Comparison of ENCODE assay signal across 11 cellular contexts in the genomic region with DNA sequence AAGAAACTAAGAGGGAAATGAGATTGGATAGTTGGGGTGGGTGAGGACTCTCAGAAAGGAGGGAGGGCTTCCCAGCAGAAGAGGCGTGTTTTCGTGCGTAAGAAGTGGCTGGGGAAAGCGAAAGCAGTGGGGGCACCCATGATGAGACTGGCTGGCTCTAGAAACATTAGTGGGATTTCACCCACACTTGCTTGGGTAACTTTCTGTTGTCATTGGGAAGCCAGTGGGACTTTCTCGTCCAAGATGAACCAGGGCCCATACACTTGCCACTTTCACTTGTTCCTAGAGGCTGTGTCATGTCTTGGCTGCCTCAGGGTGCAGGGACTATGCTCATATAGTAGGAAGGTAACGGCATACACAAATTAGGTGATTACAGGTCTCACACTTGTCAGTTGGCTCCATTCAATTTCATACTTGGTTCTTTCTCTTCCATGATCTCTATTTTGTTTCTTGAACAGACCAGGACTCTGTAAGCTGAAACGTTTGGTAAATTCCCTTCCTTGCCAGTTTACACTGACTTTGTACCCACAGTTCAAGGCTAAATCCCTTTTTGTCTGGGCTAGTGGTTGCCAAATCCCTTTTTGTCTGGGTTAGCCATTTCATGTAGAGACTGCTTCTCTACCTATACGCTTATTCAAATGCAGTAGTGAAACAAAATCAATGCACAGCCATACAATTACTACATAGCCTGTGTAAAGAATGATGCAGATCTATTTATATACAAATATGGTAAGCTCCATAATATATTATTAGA. TPM values are rescaled to one million over a fixed set of nuclear protein-coding genes. Genes with fewer than 3 reads are reported as not detected.
DNase-seq lines count a peak whose midpoint lies in the region; ATAC-seq and TF ChIP-seq lines count a peak whose summit lies in the region.
"Had no signal": no experiment of that assay in that cellular context is flagged by ENCODE, and none has a peak within 500 bp of the region (broad histone marks: within the 10 kb centered on the region; RNA-seq: fewer than 3 reads in every experiment).

No MANE protein-coding gene starts in this region.

- H3K4me3 Mint-ChIP-seq in effector memory CD8-positive, alpha-beta T cell, result peak overlapping the region; percentile 77 to 87

- peaks cover 16 to 19% of the 10 kb centered on the region in 2 donors for H3K4me1 Mint-ChIP-seq in effector memory CD8-positive, alpha-beta T cell (ENCODE audit: low read depth in 2 of 2)

- TF ChIP-seq POLR2A in transverse colon (IDR thresholded peaks at IDR 0.05), result no peak

- H3K27me3 Mint-ChIP-seq in effector memory CD8-positive, alpha-beta T cell, result no peaks in the 10 kb centered on the region

- peak; percentile 34 to 36 for DNase-seq in activated CD4-positive, alpha-beta T cell treated with anti-CD3 and anti-CD28 coated beads for 24 hours (ENCODE audit: low read depth in 2 of 2)
- DNase-seq in activated CD4-positive, alpha-beta T cell treated with anti-CD3 and anti-CD28 coated beads for 1 hour, result no peak
- DNase-seq in T-helper 22 cell (ENCODE audit: low read depth), result peak; percentile 13
- peak; percentile 36 to 52 (median 36) for DNase-seq in effector memory CD8-positive, alpha-beta T cell
- DNase-seq in transverse colon, result peak; percentile 49
- DNase-seq in ascending aorta (ENCODE audit: low spot score in 2 of 2), result no peak
- no peak for DNase-seq in HT-29 (ENCODE audit: low spot score)
- DNase-seq in NCI-H2196 (lab: John Stamatoyannopoulos, UW; ENCODE audit: unreplicated experiment), result no peak
- DNase-seq: 8988T, kidney glomerular epithelial cell had no signal

- H3K27ac ChIP-seq in transverse colon, result peak overlapping the region in 1 of 4 donors; percentile 0
- H3K27ac ChIP-seq in ascending aorta, result peak overlapping the region in 1 of 2 donors; percentile 45

- WGBS in transverse colon (ENCODE audit: low coverage in 1 of 2), 2 donors, result 67 to 84% methylated on average over 6 to 8 of the region's 8 CpGs

- TF ChIP-seq CTCF in transverse colon (IDR thresholded peaks at IDR 0.05) (no peak), ascending aorta (IDR thresholded peaks at IDR 0.05) (no peak)

- H3K27ac Mint-ChIP-seq in effector memory CD8-positive, alpha-beta T cell, result peak overlapping the region; percentile 85 to 98

- intact Hi-C loops in transverse colon (cut with DNase I; ENCODE audit: low total_unique reads), result no loop called here
- intact Hi-C loops in ascending aorta (cut with DNase I), result loop anchor here (2.0 kb wide), 1 partner anchor 21 kb away; no protein-coding TSS in a partner anchor

- no peaks in the 10 kb centered on the region for H3K27me3 ChIP-seq in transverse colon
- no peaks in the 10 kb centered on the region for H3K27me3 ChIP-seq in ascending aorta

- in situ Hi-C loops in transverse colon (cut with MboI; ENCODE audit: low pct_ligation_motif_present in 1 of 4, low pct_unique_long_range_greater_than_20kb in 1 of 4, low sequenced_read_pairs in 3 of 4), result no loop called here

- no peaks in the 10 kb centered on the region for H3K36me3 ChIP-seq in transverse colon
- H3K36me3 ChIP-seq in ascending aorta, result no peaks in the 10 kb centered on the region

- H3K9me3 ChIP-seq in transverse colon, result no peaks in the 10 kb centered on the region
- H3K9me3 ChIP-seq in ascending aorta, result no peaks in the 10 kb centered on the region

- peak; percentile 96 for ATAC-seq in effector memory CD8-positive, alpha-beta T cell (replicated peaks)

- H3K4me3 ChIP-seq in transverse colon, result no peak overlapping the region
- H3K4me3 ChIP-seq in ascending aorta, result no peak overlapping the region

- H3K4me1 ChIP-seq in transverse colon (no peaks in the 10 kb centered on the region), ascending aorta (peaks cover 0 to 3% of the 10 kb centered on the region in 2 donors)

- peaks cover 4% of the 10 kb centered on the region for H3K36me3 Mint-ChIP-seq in effector memory CD8-positive, alpha-beta T cell (ENCODE audit: insufficient read depth)

- no peaks in the 10 kb centered on the region for H3K9me3 Mint-ChIP-seq in effector memory CD8-positive, alpha-beta T cell

- TF ChIP-seq EP300 in transverse colon (IDR thresholded peaks at IDR 0.05; ENCODE audit: low read depth), result no peak

RNA-seq across cellular contexts. Expression of gene CXCR5, which starts 42.0 kb away (rescaled TPM):
- total RNA-seq in transverse colon (1 to 10 TPM in 2 of 4 donors, not detected in 2; 2.5 to 4.1 TPM), ascending aorta (not detected)
- not detected in 2 replicates for total RNA-seq in HT-29 (2014; rRNA removed; shearing (Covaris generic))
- total RNA-seq: cerebellum had no signal

RNA-seq across cellular contexts. Expression of gene DDX6, which starts 50.7 kb away (rescaled TPM):
- total RNA-seq in transverse colon, result 100 to 1,000 TPM in 2 of 4 donors, 10 to 100 TPM in 2; 56.1 to 117 (median 86.8) TPM
- total RNA-seq in ascending aorta, result 25.9 TPM
- 26.3 and 30.5 TPM in 2 replicates for total RNA-seq in HT-29 (2014; rRNA removed; shearing (Covaris generic))

Comparison
In these comparisons a context has a peak if more than half of its experiments do, and no peak if none do; other contexts are left out.
1. DNase-seq: peak in activated CD4-positive, alpha-beta T cell treated with anti-CD3 and anti-CD28 coated beads for 24 hours (2 of 2), T-helper 22 cell (single experiment), effector memory CD8-positive, alpha-beta T cell (3 of 3) and transverse colon (single experiment); none in activated CD4-positive, alpha-beta T cell treated with anti-CD3 and anti-CD28 coated beads for 1 hour (single experiment), ascending aorta (0 of 2), HT-29 (single experiment) and NCI-H2196 (single experiment).